In genomic region chr11:1784761-1785650, GRCh38 we compare ENCODE assay signal across 19 cellular contexts. TPM values are rescaled to one million over a fixed set of nuclear protein-coding genes. Genes with fewer than 3 reads are reported as not detected.
DNase-seq lines count a peak whose midpoint lies in the region; ATAC-seq and TF ChIP-seq lines count a peak whose summit lies in the region.
"Had no signal": no experiment of that assay in that cellular context is flagged by ENCODE, and none has a peak within 500 bp of the region (broad histone marks: within the 10 kb centered on the region; RNA-seq: fewer than 3 reads in every experiment).

No MANE protein-coding gene starts in this region.

- H3K9me3 Mint-ChIP-seq in dendritic cell treated with granulocyte-macrophage colony-stimulating factor and Interleukin-4, amounts not matched to agents 40 ng/mL and 50 ng/mL, for 4 days = no peaks in the 10 kb centered on the region
- H3K9me3 Mint-ChIP-seq in CD8-positive, alpha-beta T cell = no peaks in the 10 kb centered on the region

- POLR2A ChIA-PET in OCI-LY7 (lab: Charles Lee) = no interaction called here
- POLR2A ChIA-PET in CD8-positive, alpha-beta T cell (lab: Charles Lee) = no interaction called here

- peak overlapping the region; percentile 83 for H3K27ac Mint-ChIP-seq in dendritic cell treated with granulocyte-macrophage colony-stimulating factor and Interleukin-4, amounts not matched to agents 40 ng/mL and 50 ng/mL, for 4 days
- H3K27ac Mint-ChIP-seq in CD8-positive, alpha-beta T cell = no peak overlapping the region

- peaks cover 77% of the 10 kb centered on the region for H3K4me1 Mint-ChIP-seq in dendritic cell treated with granulocyte-macrophage colony-stimulating factor and Interleukin-4, amounts not matched to agents 40 ng/mL and 50 ng/mL, for 4 days (ENCODE audit: low read depth)
- H3K4me1 Mint-ChIP-seq in CD8-positive, alpha-beta T cell (ENCODE audit: low read depth) = no peaks in the 10 kb centered on the region

- H3K27me3 ChIP-seq in osteoblast (ENCODE audit: insufficient read depth, low read length) = peaks cover 10% of the 10 kb centered on the region
- H3K27me3 ChIP-seq in CD8-positive, alpha-beta T cell (ENCODE audit: insufficient read depth, low read length) = no peaks in the 10 kb centered on the region

- intact Hi-C loops in OCI-LY7 (cut with micrococcal nuclease; ENCODE audit: unreplicated experiment) = no loop called here
- intact Hi-C loops in dendritic cell treated with granulocyte-macrophage colony-stimulating factor and Interleukin-4, amounts not matched to agents 40 ng/mL and 50 ng/mL, for 4 days (cut with micrococcal nuclease) = no loop called here
- intact Hi-C loops in CD8-positive, alpha-beta T cell (cut with DNase I, micrococcal nuclease) = loop anchor here in 1 of 2 experiments (5.0 kb wide), 1 partner anchor 63 kb away; no protein-coding TSS in a partner anchor

- ATAC-seq in CD8-positive, alpha-beta T cell = no peak
- ATAC-seq: PC-3, Right ventricle myocardium inferior had no signal

- CTCF ChIA-PET in OCI-LY7 (lab: Charles Lee; ENCODE audit: unreplicated experiment) = no interaction called here
- CTCF ChIA-PET in CD8-positive, alpha-beta T cell (lab: Charles Lee) = no interaction called here

- no TSS peak for BruUV-seq in OCI-LY7 (replicated peaks; lab: Mats Ljungman, UMichigan)

- H3K4me1 ChIP-seq in OCI-LY7 (ENCODE audit: insufficient read depth, low read length, poor library complexity, severe bottlenecking) (no peaks in the 10 kb centered on the region), osteoblast (ENCODE audit: insufficient read depth, low read length) (no peaks in the 10 kb centered on the region)
- H3K4me1 ChIP-seq in CD8-positive, alpha-beta T cell (ENCODE audit: insufficient read depth, low read length) = no peaks in the 10 kb centered on the region
- H3K4me1 ChIP-seq: Caco-2 had no signal

- no peak for DNase-seq in OCI-LY7 (ENCODE audit: low spot score)
- DNase-seq in osteoblast (ENCODE audit: insufficient read length, low spot score, missing footprints) = peak; percentile 60
- DNase-seq in CD8-positive, alpha-beta T cell = no peak
- DNase-seq in SHP77 treated with DMSO at 0.1 percent for 48 hours (lab: John Stamatoyannopoulos, UW) = no peak
- no peak for DNase-seq in SW480 (ENCODE audit: low spot score)
- DNase-seq: Caco-2, DMS153, GOT3, IMR-90, Kasumi-1, MM.1S, NCI-H1092 treated with DMSO at 0.1 percent for 48 hours, NCI-H2081 treated with DMSO at 0.1 percent for 48 hours, NCI-H510A, NCI-H774, PC-3 had no signal

- no peak overlapping the region for H3K4me3 Mint-ChIP-seq in dendritic cell treated with granulocyte-macrophage colony-stimulating factor and Interleukin-4, amounts not matched to agents 40 ng/mL and 50 ng/mL, for 4 days
- H3K4me3 Mint-ChIP-seq in CD8-positive, alpha-beta T cell = no peak overlapping the region

- no peaks in the 10 kb centered on the region for H3K36me3 Mint-ChIP-seq in dendritic cell treated with granulocyte-macrophage colony-stimulating factor and Interleukin-4, amounts not matched to agents 40 ng/mL and 50 ng/mL, for 4 days (ENCODE audit: low read depth)
- H3K36me3 Mint-ChIP-seq in CD8-positive, alpha-beta T cell = no peaks in the 10 kb centered on the region

- H3K27ac ChIP-seq in OCI-LY7 (ENCODE audit: low read depth, low read length, poor library complexity, severe bottlenecking) (no peak overlapping the region), osteoblast (ENCODE audit: low read depth, low read length) (no peak overlapping the region)
- H3K27ac ChIP-seq in CD8-positive, alpha-beta T cell (ENCODE audit: low read depth, low read length) = no peak overlapping the region
- H3K27ac ChIP-seq: SK-N-MC had no signal

- no peak overlapping the region for H3K4me2 ChIP-seq in OCI-LY7 (ENCODE audit: low read length)
- no peak overlapping the region for H3K4me2 ChIP-seq in osteoblast (ENCODE audit: insufficient read depth, low read length)

- H2AFZ ChIP-seq in OCI-LY7 (ENCODE audit: low read length) (no peak overlapping the region), osteoblast (ENCODE audit: low read length) (no peak overlapping the region)

- H3K4me3 ChIP-seq in OCI-LY7 (ENCODE audit: low read depth, low read length, poor library complexity, severe bottlenecking) (no peak overlapping the region), osteoblast (ENCODE audit: insufficient read depth, low read length) (no peak overlapping the region)
- H3K4me3 ChIP-seq in CD8-positive, alpha-beta T cell (ENCODE audit: low read depth, low read length) = no peak overlapping the region
- H3K4me3 ChIP-seq: SK-N-MC had no signal

- H3K79me2 ChIP-seq in OCI-LY7 (ENCODE audit: insufficient read depth, low read depth, low read length) (no peaks in the 10 kb centered on the region), osteoblast (ENCODE audit: insufficient read depth, low read length) (no peaks in the 10 kb centered on the region)

- H4K20me1 ChIP-seq in OCI-LY7 (ENCODE audit: insufficient read depth, low read length) (no peaks in the 10 kb centered on the region), osteoblast (ENCODE audit: insufficient read depth, low read length) (no peaks in the 10 kb centered on the region)

- TF ChIP-seq CTCF in OCI-LY7 (conservative IDR thresholded peaks at IDR 0.05; ENCODE audit: low read length) (0 out of 2 replicates have a peak, but pooled peaks have one; percentile 19), osteoblast (IDR thresholded peaks at IDR 0.05; ENCODE audit: extremely low read depth, low read depth, low read length) (no peak)
- TF ChIP-seq CTCF in CD8-positive, alpha-beta T cell (IDR thresholded peaks at IDR 0.05) = no peak

- peaks cover 26% of the 10 kb centered on the region for H3K27me3 Mint-ChIP-seq in dendritic cell treated with granulocyte-macrophage colony-stimulating factor and Interleukin-4, amounts not matched to agents 40 ng/mL and 50 ng/mL, for 4 days
- H3K27me3 Mint-ChIP-seq in CD8-positive, alpha-beta T cell (ENCODE audit: low read depth) = no peaks in the 10 kb centered on the region

- H3K9me2 ChIP-seq in OCI-LY7 (ENCODE audit: insufficient read depth, low read length) = no peaks in the 10 kb centered on the region

- H3K9me3 ChIP-seq in OCI-LY7 (ENCODE audit: low read length) = no peaks in the 10 kb centered on the region
- H3K9me3 ChIP-seq in osteoblast (ENCODE audit: low read depth, low read length) = no peaks in the 10 kb centered on the region
- no peaks in the 10 kb centered on the region for H3K9me3 ChIP-seq in CD8-positive, alpha-beta T cell (ENCODE audit: low read length)
- H3K9me3 ChIP-seq: Caco-2 had no signal

- H3K36me3 ChIP-seq in OCI-LY7 (ENCODE audit: insufficient read depth, low read length) (no peaks in the 10 kb centered on the region), osteoblast (ENCODE audit: insufficient read depth, low read length) (no peaks in the 10 kb centered on the region)
- H3K36me3 ChIP-seq in CD8-positive, alpha-beta T cell (ENCODE audit: insufficient read depth, low read length) = no peaks in the 10 kb centered on the region

RNA-seq across cellular contexts. Expression of gene CTSD, which starts 21.3 kb away (rescaled TPM):
- total RNA-seq in OCI-LY7 (2014; rRNA removed; shearing (Covaris generic)) = 27.7 and 31.7 TPM in 2 replicates
- total RNA-seq in OCI-LY7 (2022) (35.5 and 44.1 TPM in 2 replicates), osteoblast (491 and 519 TPM in 2 replicates)
- total RNA-seq in CD8-positive, alpha-beta T cell = 10 to 100 TPM; 54.3 to 57.9 TPM

RNA-seq across cellular contexts. Expression of gene IFITM10, which starts 34.6 kb away (rescaled TPM):
- total RNA-seq in OCI-LY7 (2014; rRNA removed; shearing (Covaris generic)) = 0.05 and 0.38 TPM in 2 replicates
- total RNA-seq in OCI-LY7 (2022) = 0.30 and 1.2 TPM in 2 replicates
- total RNA-seq in osteoblast = 15.0 and 18.1 TPM in 2 replicates
- total RNA-seq in CD8-positive, alpha-beta T cell = 1 to 10 TPM; 1.1 to 1.7 TPM

RNA-seq across cellular contexts. Expression of gene SYT8, which starts 49.8 kb away (rescaled TPM):
- total RNA-seq in OCI-LY7 (2014; rRNA removed; shearing (Covaris generic)) = not detected in 2 replicates
- not detected in 2 replicates for total RNA-seq in OCI-LY7 (2022)
- 0.36 and 0.59 TPM in 2 replicates for total RNA-seq in osteoblast
- total RNA-seq in CD8-positive, alpha-beta T cell = not detected
- total RNA-seq: IMR-90, Right ventricle myocardium inferior had no signal

RNA-seq across cellular contexts. Expression of gene TNNI2, which starts 53.8 kb away (rescaled TPM):
- total RNA-seq in OCI-LY7 (2014; rRNA removed; shearing (Covaris generic)) = 2.5 and 7.3 TPM in 2 replicates
- 8.7 and 14.3 TPM in 2 replicates for total RNA-seq in OCI-LY7 (2022)
- not detected in 2 replicates for total RNA-seq in osteoblast
- under 1 TPM in 1 of 2 experiments, not detected in 1; 0.60 TPM for total RNA-seq in CD8-positive, alpha-beta T cell
- total RNA-seq: IMR-90 had no signal
